8 cellular contexts compared by ENCODE assay signal in the genomic region with DNA sequence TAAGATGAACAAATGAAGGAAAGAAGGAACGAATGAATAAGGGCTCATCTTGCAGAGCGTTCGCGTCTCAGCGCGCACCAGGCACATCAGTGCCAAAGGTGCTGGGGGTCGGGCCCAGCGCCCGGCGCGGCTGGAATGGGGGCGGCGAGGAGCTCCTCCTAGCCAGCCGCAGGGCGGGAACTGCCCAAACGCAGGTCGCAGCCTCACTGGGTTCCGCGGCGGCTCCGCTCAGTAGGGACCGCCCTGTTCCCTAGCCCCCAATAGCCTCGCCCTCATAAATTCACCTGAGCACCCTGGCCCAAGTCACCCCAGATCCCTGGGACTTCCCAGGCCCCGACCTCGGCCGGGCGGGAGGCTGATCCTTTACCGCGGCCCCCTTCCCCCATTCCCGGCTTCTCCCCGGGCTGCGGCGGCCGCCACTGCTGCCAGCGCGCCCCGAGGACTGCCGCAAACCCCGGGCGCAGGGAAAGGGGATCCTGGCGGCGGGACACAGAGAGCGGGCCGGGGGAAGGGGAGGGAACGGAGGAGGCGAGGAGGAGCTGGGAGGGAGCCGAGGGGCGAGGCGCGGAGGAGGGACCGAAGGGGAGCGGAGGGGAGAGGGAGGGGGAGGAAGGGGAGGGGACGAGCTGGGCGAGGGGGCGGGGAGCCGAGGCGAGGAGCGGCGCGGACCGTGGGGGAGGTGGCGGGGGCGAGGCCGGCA. TPM values are rescaled to one million over a fixed set of nuclear protein-coding genes. Genes with fewer than 3 reads are reported as not detected.
DNase-seq lines count a peak whose midpoint lies in the region; ATAC-seq and FAIRE-seq lines count a peak whose summit lies in the region.

No MANE protein-coding gene starts in this region.

- peaks cover 4% of the 10 kb centered on the region for H3K4me1 Mint-ChIP-seq in activated T-helper 2 cell treated with anti-CD3 and anti-CD28 coated beads, Interferon-gamma antibody, Interleukin-2, Interleukin-4, amounts not matched to agents 10 μg/mL and 5 μg/mL and 100 μg/mL, durations not matched to agents 14 hours and 24 hours and 36 hours (ENCODE audit: low read depth)
- peaks cover 3% of the 10 kb centered on the region for H3K4me1 Mint-ChIP-seq in stimulated activated naive CD8-positive, alpha-beta T cell treated with anti-CD3 and anti-CD28 coated beads, Interleukin-15, Interleukin-2, amounts not matched to agents 100 ng/mL and 50 ng/mL, for 24 hours (ENCODE audit: low read depth)

- H3K27ac Mint-ChIP-seq in activated T-helper 2 cell treated with anti-CD3 and anti-CD28 coated beads, Interferon-gamma antibody, Interleukin-2, Interleukin-4, amounts not matched to agents 10 μg/mL and 5 μg/mL and 100 μg/mL, durations not matched to agents 14 hours and 24 hours and 36 hours = no peak overlapping the region
- no peak overlapping the region for H3K27ac Mint-ChIP-seq in stimulated activated naive CD8-positive, alpha-beta T cell treated with anti-CD3 and anti-CD28 coated beads, Interleukin-15, Interleukin-2, amounts not matched to agents 100 ng/mL and 50 ng/mL, for 24 hours

- H3K9me3 ChIP-seq in iPS-18a (ENCODE audit: control insufficient read depth, low read depth, low read length) = no peaks in the 10 kb centered on the region

- no peak overlapping the region for H3K9ac ChIP-seq in iPS-18a (ENCODE audit: low read length)

- peak; percentile 45 for DNase-seq in HTR-8/SVneo (ENCODE audit: insufficient read length, low spot score)
- no peak for DNase-seq in activated T-helper 2 cell treated with anti-CD3 and anti-CD28 coated beads, Interferon-gamma antibody, Interleukin-2, Interleukin-4, amounts not matched to agents 10 μg/mL and 5 μg/mL and 100 μg/mL, durations not matched to agents 14 hours and 24 hours and 36 hours (ENCODE audit: low spot score)

- H3K27me3 ChIP-seq in ACC112 (ENCODE audit: insufficient read depth, low read length) = peaks cover 91% of the 10 kb centered on the region
- H3K27me3 ChIP-seq in iPS-18a (ENCODE audit: control insufficient read depth, insufficient read depth, low read length) = peaks cover 76% of the 10 kb centered on the region

- H3K36me3 ChIP-seq in ACC112 (ENCODE audit: insufficient read depth, low read length) = no peaks in the 10 kb centered on the region
- no peaks in the 10 kb centered on the region for H3K36me3 ChIP-seq in iPS-18a (ENCODE audit: control insufficient read depth, low read depth, low read length)

- H3K4me3 Mint-ChIP-seq in activated T-helper 2 cell treated with anti-CD3 and anti-CD28 coated beads, Interferon-gamma antibody, Interleukin-2, Interleukin-4, amounts not matched to agents 10 μg/mL and 5 μg/mL and 100 μg/mL, durations not matched to agents 14 hours and 24 hours and 36 hours (ENCODE audit: low read depth) = peak overlapping the region; percentile 69
- H3K4me3 Mint-ChIP-seq in stimulated activated naive CD8-positive, alpha-beta T cell treated with anti-CD3 and anti-CD28 coated beads, Interleukin-15, Interleukin-2, amounts not matched to agents 100 ng/mL and 50 ng/mL, for 24 hours = peak overlapping the region; percentile 73

- peaks cover 70% of the 10 kb centered on the region for H3K27me3 Mint-ChIP-seq in activated T-helper 2 cell treated with anti-CD3 and anti-CD28 coated beads, Interferon-gamma antibody, Interleukin-2, Interleukin-4, amounts not matched to agents 10 μg/mL and 5 μg/mL and 100 μg/mL, durations not matched to agents 14 hours and 24 hours and 36 hours (ENCODE audit: low read depth)
- peaks cover 68% of the 10 kb centered on the region for H3K27me3 Mint-ChIP-seq in stimulated activated naive CD8-positive, alpha-beta T cell treated with anti-CD3 and anti-CD28 coated beads, Interleukin-15, Interleukin-2, amounts not matched to agents 100 ng/mL and 50 ng/mL, for 24 hours

- H3K79me2 ChIP-seq in ACC112 (ENCODE audit: control insufficient read depth, insufficient read depth, low read length, unreplicated experiment) = no peaks in the 10 kb centered on the region

- H3K9me3 Mint-ChIP-seq in activated T-helper 2 cell treated with anti-CD3 and anti-CD28 coated beads, Interferon-gamma antibody, Interleukin-2, Interleukin-4, amounts not matched to agents 10 μg/mL and 5 μg/mL and 100 μg/mL, durations not matched to agents 14 hours and 24 hours and 36 hours = no peaks in the 10 kb centered on the region
- no peaks in the 10 kb centered on the region for H3K9me3 Mint-ChIP-seq in stimulated activated naive CD8-positive, alpha-beta T cell treated with anti-CD3 and anti-CD28 coated beads, Interleukin-15, Interleukin-2, amounts not matched to agents 100 ng/mL and 50 ng/mL, for 24 hours

- H3K4me3 ChIP-seq in ACC112 (ENCODE audit: low read depth, low read length) = peak overlapping the region; percentile 48; the same call in 1 of the 2 replicates
- H3K4me3 ChIP-seq in iPS-18a (ENCODE audit: low read length) = peak overlapping the region; percentile 77

- H3K27ac ChIP-seq in ACC112 (ENCODE audit: low read depth, low read length) = no peak overlapping the region
- no peak overlapping the region for H3K27ac ChIP-seq in iPS-18a (ENCODE audit: low read length)

- intact Hi-C loops in activated T-helper 2 cell treated with anti-CD3 and anti-CD28 coated beads, Interferon-gamma antibody, Interleukin-2, Interleukin-4, amounts not matched to agents 10 μg/mL and 5 μg/mL and 100 μg/mL, durations not matched to agents 14 hours and 24 hours and 36 hours (cut with micrococcal nuclease) = loop anchor here (1.0 kb wide), 1 partner anchor 47 kb away; no protein-coding TSS in a partner anchor

- peak; percentile 31 for FAIRE-seq in HTR-8/SVneo (lab: Jason Lieb, UNC)

- H2AFZ ChIP-seq in ACC112 (ENCODE audit: low read length, unreplicated experiment) = no peak overlapping the region

- ATAC-seq in GM21619 (IDR thresholded peaks at IDR 0.05; ENCODE audit: unreplicated experiment) (no peak), HG03175 (IDR thresholded peaks at IDR 0.05; ENCODE audit: unreplicated experiment) (no peak), HG02981 (IDR thresholded peaks at IDR 0.05; ENCODE audit: unreplicated experiment) (no peak)

- no peaks in the 10 kb centered on the region for H3K4me1 ChIP-seq in ACC112 (ENCODE audit: control insufficient read depth, insufficient read depth, low read length, unreplicated experiment)
- peaks cover 4% of the 10 kb centered on the region for H3K4me1 ChIP-seq in iPS-18a (ENCODE audit: control insufficient read depth, low read depth, low read length)

- H3K36me3 Mint-ChIP-seq in activated T-helper 2 cell treated with anti-CD3 and anti-CD28 coated beads, Interferon-gamma antibody, Interleukin-2, Interleukin-4, amounts not matched to agents 10 μg/mL and 5 μg/mL and 100 μg/mL, durations not matched to agents 14 hours and 24 hours and 36 hours (ENCODE audit: low read depth) = no peaks in the 10 kb centered on the region
- H3K36me3 Mint-ChIP-seq in stimulated activated naive CD8-positive, alpha-beta T cell treated with anti-CD3 and anti-CD28 coated beads, Interleukin-15, Interleukin-2, amounts not matched to agents 100 ng/mL and 50 ng/mL, for 24 hours (ENCODE audit: low read depth) = no peaks in the 10 kb centered on the region

RNA-seq across cellular contexts. Expression of a gene that starts 0.4 kb away (rescaled TPM):
- total RNA-seq in activated T-helper 2 cell treated with anti-CD3 and anti-CD28 coated beads, Interferon-gamma antibody, Interleukin-2, Interleukin-4, amounts not matched to agents 10 μg/mL and 5 μg/mL and 100 μg/mL, durations not matched to agents 14 hours and 24 hours and 36 hours = not detected in 2 replicates
